9 cellular contexts compared by ENCODE assay signal in genomic region chr13:94968040-94968756, GRCh38.
DNase-seq lines count a peak whose midpoint lies in the region; ATAC-seq, FAIRE-seq and TF ChIP-seq lines count a peak whose summit lies in the region.
"Had no signal": no experiment of that assay in that cellular context is flagged by ENCODE, and none has a peak within 500 bp of the region (broad histone marks: within the 10 kb centered on the region; RNA-seq: fewer than 3 reads in every experiment).

No MANE protein-coding gene starts in this region.

- in situ Hi-C loops in HepG2 (cut with HindIII; ENCODE audit: extremely low pct_ligation_motif_present, low pct_unique_long_range_greater_than_20kb), result no loop called here

- DNase-seq in EL (peak; percentile 14), anterior cingulate cortex (lab: John Stamatoyannopoulos, UW) (peak in 47 of 58 donors; percentile 16 to 76 (median 45)), HepG2 (ENCODE audit: low spot score) (no peak), upper lobe of left lung (peak in 1 of 2 donors; percentile 84), HPDE6-E6E7 (ENCODE audit: extremely low spot score) (no peak)

- H3K4me3 ChIP-seq in HepG2 (replicated peaks in 1 of 3; ENCODE audit: insufficient read depth in 1 of 3, low read depth in 2 of 3, low read length in 3 of 3) (peak overlapping the region; percentile 45 to 61 (median 46); a peak in 4 of 6 replicates), upper lobe of left lung (peak overlapping the region in 3 of 4 donors; percentile 31 to 39 (median 37))

- H3K36me3 ChIP-seq in HepG2 (replicated peaks in 1 of 2; ENCODE audit: control insufficient read depth in 1 of 2, insufficient read depth in 2 of 2, low read length in 2 of 2) (no peaks in the 10 kb centered on the region), upper lobe of left lung (no peaks in the 10 kb centered on the region)

- no peak for TF ChIP-seq EP300 in HepG2 (IDR thresholded peaks at IDR 0.05; ENCODE audit: low read depth in 2 of 2, low read length in 2 of 2)
- no peak for TF ChIP-seq EP300 in HepG2 (CRISPR knock-in tag; IDR thresholded peaks at IDR 0.05; ENCODE audit: borderline replicate concordance)
- no peak for TF ChIP-seq EP300 in upper lobe of left lung (IDR thresholded peaks at IDR 0.05)

- no peaks in the 10 kb centered on the region for H4K20me1 ChIP-seq in HepG2 (ENCODE audit: insufficient read depth, low read length)

- 8% methylated on average over 25 of the region's 56 CpGs for WGBS in HepG2 (ENCODE audit: low lambda C conversion rate)
- 0 to 3% methylated on average over 5 to 51 of the region's 56 CpGs for WGBS in upper lobe of left lung, 2 donors

- H3K9me3 ChIP-seq in HepG2 (ENCODE audit: low read length) (no peaks in the 10 kb centered on the region), upper lobe of left lung (no peaks in the 10 kb centered on the region)

- TF ChIP-seq POLR2A in HepG2 (IDR thresholded peaks at IDR 0.05; ENCODE audit: insufficient read depth in 1 of 2, low read depth in 2 of 2, low read length in 2 of 2) (no peak), upper lobe of left lung (IDR thresholded peaks at IDR 0.05) (no peak)

- TF ChIP-seq RAD21 in HepG2 (CRISPR knock-in tag; IDR thresholded peaks at IDR 0.05), result no peak

- no peak for TF ChIP-seq CTCF in HepG2 (CRISPR knock-in tag; IDR thresholded peaks at IDR 0.05)
- TF ChIP-seq CTCF in upper lobe of left lung (IDR thresholded peaks at IDR 0.05), result no peak

- CTCF ChIA-PET in HepG2 (lab: Yijun Ruan, JAX; ENCODE audit: low intra/inter-chr PET ratio, low total read pairs), result no interaction called here

- H3K27ac ChIP-seq in HepG2 (ENCODE audit: extremely low read length, insufficient read depth, low read length) (no peak overlapping the region), upper lobe of left lung (no peak overlapping the region)

- no peaks in the 10 kb centered on the region for H3K79me2 ChIP-seq in HepG2 (ENCODE audit: insufficient read depth, low read length)

- intact Hi-C loops in HepG2 (cut with micrococcal nuclease; ENCODE audit: unreplicated experiment), result no loop called here

- no peak overlapping the region for H3K9ac ChIP-seq in HepG2 (ENCODE audit: insufficient read depth, low read depth, low read length)

- peak; percentile 9 for ATAC-seq in HG02870 (IDR thresholded peaks at IDR 0.05; ENCODE audit: unreplicated experiment)
- ATAC-seq in HepG2, result peak; percentile 79
- peak; percentile 37 to 39 for ATAC-seq in upper lobe of left lung (ENCODE audit: low FRiP score in 2 of 2)
- no peak for ATAC-seq in GM19455 (IDR thresholded peaks at IDR 0.05; ENCODE audit: unreplicated experiment)
- ATAC-seq in GM18907 (IDR thresholded peaks at IDR 0.05; ENCODE audit: unreplicated experiment), result no peak

- H3K4me1 ChIP-seq in HepG2 (ENCODE audit: insufficient read depth, low read length) (peaks cover 11% of the 10 kb centered on the region), upper lobe of left lung (peaks cover 12 to 16% (median 14%) of the 10 kb centered on the region in 4 donors)

- peak overlapping the region; percentile 63 for H3K4me2 ChIP-seq in HepG2 (ENCODE audit: low read depth, low read length)

- POLR2A ChIA-PET in HepG2 (lab: Yijun Ruan, JAX), result no interaction called here

- H3K27me3 ChIP-seq in HepG2 (ENCODE audit: control insufficient read depth in 1 of 2, insufficient read depth in 2 of 2, low read length in 2 of 2) (peaks cover 10 to 55% of the 10 kb centered on the region in 2 experiments), upper lobe of left lung (peaks cover 2 to 22% (median 13%) of the 10 kb centered on the region in 4 donors)

- FAIRE-seq in HepG2 (lab: Jason Lieb, UNC), result no peak
- FAIRE-seq: endometrium had no signal

- no peak overlapping the region for H2AFZ ChIP-seq in HepG2 (ENCODE audit: low read length)

- no TSS peak for BruUV-seq in HepG2 (replicated peaks; lab: Mats Ljungman, UMichigan)

TF ChIP-seq in HepG2, 621 proteins besides CTCF, POLR2A, EP300 and RAD21:
- TF ChIP-seq BCL3 (CRISPR knock-in tag; IDR thresholded peaks at IDR 0.05) (no peak), HNRNPLL (IDR thresholded peaks at IDR 0.05; ENCODE audit: low read depth, low read length, poor library complexity, severe bottlenecking) (peak; percentile 15)
TF ChIP-seq in HepG2: peak in this region for 1.

Comparison
In these comparisons a context has a peak if more than half of its experiments do, and no peak if none do; other contexts are left out.
1. DNase-seq: peak in EL (single experiment) and anterior cingulate cortex (47 of 58); none in HepG2 (single experiment) and HPDE6-E6E7 (single experiment).
2. ATAC-seq: peak in HG02870 (single experiment), HepG2 (single experiment) and upper lobe of left lung (2 of 2); none in GM19455 (single experiment) and GM18907 (single experiment).